ENCODE assay signal across 22 cellular contexts in the genomic region with DNA sequence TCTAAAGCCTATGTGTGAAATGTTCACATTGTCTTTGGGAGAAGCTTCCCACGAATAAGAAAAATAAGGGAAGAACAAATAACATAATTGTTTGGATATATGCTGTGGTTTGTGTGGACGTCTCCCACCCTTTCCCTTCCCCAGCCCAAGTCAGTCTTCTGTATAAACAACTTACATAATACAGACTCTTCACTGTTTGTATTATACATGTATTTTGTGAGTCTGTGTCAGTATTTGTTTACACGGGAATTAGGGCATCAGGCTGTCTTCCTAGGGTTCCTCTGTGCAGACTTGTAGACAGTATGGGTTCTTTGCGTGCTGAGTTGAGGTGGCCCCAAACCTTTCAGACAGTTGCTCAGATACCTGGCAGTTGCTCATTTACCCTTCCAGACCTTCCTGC.
"Had no signal": no experiment of that assay in that cellular context is flagged by ENCODE, and none has a peak within 500 bp of the region (broad histone marks: within the 10 kb centered on the region; RNA-seq: fewer than 3 reads in every experiment).

No MANE protein-coding gene starts in this region.

- H3K4me3 ChIP-seq: right atrium auricular region, skin epidermis, tibial nerve, vagina had no signal

- H3K27me3 ChIP-seq: right atrium auricular region, tibial nerve, vagina had no signal

- H3K36me3 Mint-ChIP-seq: activated naive CD8-positive, alpha-beta T cell treated with anti-CD3 and anti-CD28 coated beads, Interleukin-2, amount 10 ng/mL, durations not matched to agents 7 days and 5 days; memory B cell had no signal

- H3K27me3 Mint-ChIP-seq: activated B cell treated with CpG ODN at 0.5 μM for 24 hours; activated CD4-positive, alpha-beta T cell treated with anti-CD3 and anti-CD28 coated beads, Interleukin-2, amount 10 ng/mL, durations not matched to agents 24 days and 14 days; activated naive CD8-positive, alpha-beta T cell treated with anti-CD3 and anti-CD28 coated beads, Interleukin-2, amount 10 ng/mL, durations not matched to agents 7 days and 5 days; dendritic cell treated with granulocyte-macrophage colony-stimulating factor and Interleukin-4, amounts not matched to agents 40 ng/mL and 50 ng/mL, for 4 days; naive thymus-derived CD8-positive, alpha-beta T cell; progenitor cell of endocrine pancreas had no signal

- FAIRE-seq: islet of Langerhans had no signal

- H3K9me3 Mint-ChIP-seq: activated B cell treated with CpG ODN at 0.5 μM for 24 hours; activated CD4-positive, alpha-beta T cell treated with anti-CD3 and anti-CD28 coated beads, Interleukin-2, amount 10 ng/mL, durations not matched to agents 24 days and 14 days; activated naive CD8-positive, alpha-beta T cell treated with anti-CD3 and anti-CD28 coated beads, Interleukin-2, amount 10 ng/mL, durations not matched to agents 7 days and 5 days; dendritic cell treated with granulocyte-macrophage colony-stimulating factor and Interleukin-4, amounts not matched to agents 40 ng/mL and 50 ng/mL, for 4 days; effector memory CD8-positive, alpha-beta T cell; memory B cell; naive thymus-derived CD8-positive, alpha-beta T cell had no signal

- H3K27ac Mint-ChIP-seq: activated B cell treated with CpG ODN at 0.5 μM for 24 hours; activated CD4-positive, alpha-beta T cell treated with anti-CD3 and anti-CD28 coated beads, Interleukin-2, amount 10 ng/mL, durations not matched to agents 24 days and 14 days; activated naive CD8-positive, alpha-beta T cell treated with anti-CD3 and anti-CD28 coated beads, Interleukin-2, amount 10 ng/mL, durations not matched to agents 7 days and 5 days; dendritic cell treated with granulocyte-macrophage colony-stimulating factor and Interleukin-4, amounts not matched to agents 40 ng/mL and 50 ng/mL, for 4 days; effector memory CD8-positive, alpha-beta T cell; memory B cell; naive thymus-derived CD8-positive, alpha-beta T cell; progenitor cell of endocrine pancreas had no signal

- DNase-seq: activated B cell treated with CpG ODN at 0.5 μM for 24 hours; activated CD4-positive, alpha-beta T cell treated with anti-CD3 and anti-CD28 coated beads, Interleukin-2, amount 10 ng/mL, durations not matched to agents 24 days and 14 days; activated CD8-positive, alpha-beta memory T cell treated with anti-CD3 and anti-CD28 coated beads for 24 hours; activated gamma-delta T cell treated with Interleukin-2 at 50 U/mL for 16 hours; activated naive CD8-positive, alpha-beta T cell treated with anti-CD3 and anti-CD28 coated beads, Interleukin-2, amount 10 ng/mL, durations not matched to agents 7 days and 5 days; aorta; cerebellar nuclear complex; effector memory CD8-positive, alpha-beta T cell; naive thymus-derived CD8-positive, alpha-beta T cell; nucleus accumbens; stimulated activated CD4-positive, alpha-beta T cell treated with anti-CD3 and anti-CD28 coated beads, Interleukin-4, amount 100 ng/mL, for 24 hours; stimulated activated naive CD4-positive, alpha-beta T cell; T-helper 2 cell had no signal

- H3K36me3 ChIP-seq: right atrium auricular region, tibial nerve, vagina had no signal

- H3K9me3 ChIP-seq: right atrium auricular region, tibial nerve, vagina had no signal

- H3K27ac ChIP-seq: right atrium auricular region, skin epidermis, tibial nerve, vagina had no signal

- H3K4me3 Mint-ChIP-seq: activated B cell treated with CpG ODN at 0.5 μM for 24 hours; activated CD4-positive, alpha-beta T cell treated with anti-CD3 and anti-CD28 coated beads, Interleukin-2, amount 10 ng/mL, durations not matched to agents 24 days and 14 days; activated naive CD8-positive, alpha-beta T cell treated with anti-CD3 and anti-CD28 coated beads, Interleukin-2, amount 10 ng/mL, durations not matched to agents 7 days and 5 days; dendritic cell treated with granulocyte-macrophage colony-stimulating factor and Interleukin-4, amounts not matched to agents 40 ng/mL and 50 ng/mL, for 4 days; effector memory CD8-positive, alpha-beta T cell; memory B cell; naive thymus-derived CD8-positive, alpha-beta T cell had no signal

- ATAC-seq: effector memory CD8-positive, alpha-beta T cell; left lobe of liver; naive thymus-derived CD8-positive, alpha-beta T cell had no signal
